ENCODE assay signal across 1 cellular context in genomic region chr4:102826105-102826889, GRCh38.
A peak's percentile ranks its signal among the peaks of the same experiment; 100 is the strongest.
TF ChIP-seq lines count a peak whose summit lies in the region.

No MANE protein-coding gene starts in this region.

TF ChIP-seq in K562, 482 proteins besides CTCF, POLR2A, EP300 and RAD21 (continued from another document and continues in another):
- TF ChIP-seq, protein P1, sequence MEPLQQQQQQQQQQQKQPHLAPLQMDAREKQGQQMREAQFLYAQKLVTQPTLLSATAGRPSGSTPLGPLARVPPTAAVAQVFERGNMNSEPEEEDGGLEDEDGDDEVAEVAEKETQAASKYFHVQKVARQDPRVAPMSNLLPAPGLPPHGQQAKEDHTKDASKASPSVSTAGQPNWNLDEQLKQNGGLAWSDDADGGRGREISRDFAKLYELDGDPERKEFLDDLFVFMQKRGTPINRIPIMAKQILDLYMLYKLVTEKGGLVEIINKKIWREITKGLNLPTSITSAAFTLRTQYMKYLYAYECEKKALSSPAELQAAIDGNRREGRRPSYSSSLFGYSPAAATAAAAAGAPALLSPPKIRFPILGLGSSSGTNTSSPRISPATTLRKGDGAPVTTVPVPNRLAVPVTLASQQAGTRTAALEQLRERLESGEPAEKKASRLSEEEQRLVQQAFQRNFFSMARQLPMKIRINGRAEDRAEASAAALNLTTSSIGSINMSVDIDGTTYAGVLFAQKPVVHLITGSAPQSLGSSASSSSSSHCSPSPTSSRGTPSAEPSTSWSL (CRISPR knock-in tag; IDR thresholded peaks at IDR 0.05; ENCODE audit: borderline replicate concordance), result no peak
- TF ChIP-seq ZNF3 (CRISPR knock-in tag; IDR thresholded peaks at IDR 0.05), result no peak
- TF ChIP-seq, protein P2, sequence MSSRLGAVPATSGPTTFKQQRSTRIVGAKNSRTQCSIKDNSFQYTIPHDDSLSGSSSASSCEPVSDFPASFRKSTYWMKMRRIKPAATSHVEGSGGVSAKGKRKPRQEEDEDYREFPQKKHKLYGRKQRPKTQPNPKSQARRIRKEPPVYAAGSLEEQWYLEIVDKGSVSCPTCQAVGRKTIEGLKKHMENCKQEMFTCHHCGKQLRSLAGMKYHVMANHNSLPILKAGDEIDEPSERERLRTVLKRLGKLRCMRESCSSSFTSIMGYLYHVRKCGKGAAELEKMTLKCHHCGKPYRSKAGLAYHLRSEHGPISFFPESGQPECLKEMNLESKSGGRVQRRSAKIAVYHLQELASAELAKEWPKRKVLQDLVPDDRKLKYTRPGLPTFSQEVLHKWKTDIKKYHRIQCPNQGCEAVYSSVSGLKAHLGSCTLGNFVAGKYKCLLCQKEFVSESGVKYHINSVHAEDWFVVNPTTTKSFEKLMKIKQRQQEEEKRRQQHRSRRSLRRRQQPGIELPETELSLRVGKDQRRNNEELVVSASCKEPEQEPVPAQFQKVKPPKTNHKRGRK (tag; IDR thresholded peaks at IDR 0.05), result peak; percentile 64; the same call in 1 of the 2 replicates
- no peak for TF ChIP-seq SREBF1 (IDR thresholded peaks at IDR 0.05; ENCODE audit: borderline replicate concordance, low read depth, low read length)
- no peak for TF ChIP-seq ELF1 (tag; IDR thresholded peaks at IDR 0.05)
- TF ChIP-seq RBM39 (optimal IDR thresholded peaks at IDR 0.05; ENCODE audit: low read depth, low read length), result no peak
- TF ChIP-seq NR4A1 (CRISPR knock-in tag; IDR thresholded peaks at IDR 0.05), result no peak
- TF ChIP-seq NR4A1 (tag; IDR thresholded peaks at IDR 0.05), result no peak
- TF ChIP-seq ZNF431 (CRISPR knock-in tag; IDR thresholded peaks at IDR 0.05), result no peak
- TF ChIP-seq YBX1 (IDR thresholded peaks at IDR 0.05), result no peak
- TF ChIP-seq SAFB2 (IDR thresholded peaks at IDR 0.05; ENCODE audit: borderline replicate concordance, low read depth, low read length, severe bottlenecking), result no peak
- TF ChIP-seq DACH1 (IDR thresholded peaks at IDR 0.05; ENCODE audit: partially characterized antibody), result no peak
- TF ChIP-seq CREB5 (CRISPR knock-in tag; IDR thresholded peaks at IDR 0.05), result no peak
- TF ChIP-seq SIN3A (IDR thresholded peaks at IDR 0.05; ENCODE audit: borderline replicate concordance in 2 of 2, control insufficient read depth in 1 of 2, low read depth in 2 of 2, low read length in 2 of 2), result peak in 1 of 2 experiments; percentile 16; a peak in 1 of 4 replicates
- 0 out of 2 replicates have a peak, but pooled peaks have one; percentile 23 for TF ChIP-seq RREB1 (CRISPR knock-in tag; IDR thresholded peaks at IDR 0.05)
- TF ChIP-seq, protein P3, sequence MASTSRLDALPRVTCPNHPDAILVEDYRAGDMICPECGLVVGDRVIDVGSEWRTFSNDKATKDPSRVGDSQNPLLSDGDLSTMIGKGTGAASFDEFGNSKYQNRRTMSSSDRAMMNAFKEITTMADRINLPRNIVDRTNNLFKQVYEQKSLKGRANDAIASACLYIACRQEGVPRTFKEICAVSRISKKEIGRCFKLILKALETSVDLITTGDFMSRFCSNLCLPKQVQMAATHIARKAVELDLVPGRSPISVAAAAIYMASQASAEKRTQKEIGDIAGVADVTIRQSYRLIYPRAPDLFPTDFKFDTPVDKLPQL (IDR thresholded peaks at IDR 0.05; ENCODE audit: extremely low read depth, insufficient read length), result no peak
- TF ChIP-seq SOX6 (IDR thresholded peaks at IDR 0.05), result no peak
- TF ChIP-seq, protein P4, sequence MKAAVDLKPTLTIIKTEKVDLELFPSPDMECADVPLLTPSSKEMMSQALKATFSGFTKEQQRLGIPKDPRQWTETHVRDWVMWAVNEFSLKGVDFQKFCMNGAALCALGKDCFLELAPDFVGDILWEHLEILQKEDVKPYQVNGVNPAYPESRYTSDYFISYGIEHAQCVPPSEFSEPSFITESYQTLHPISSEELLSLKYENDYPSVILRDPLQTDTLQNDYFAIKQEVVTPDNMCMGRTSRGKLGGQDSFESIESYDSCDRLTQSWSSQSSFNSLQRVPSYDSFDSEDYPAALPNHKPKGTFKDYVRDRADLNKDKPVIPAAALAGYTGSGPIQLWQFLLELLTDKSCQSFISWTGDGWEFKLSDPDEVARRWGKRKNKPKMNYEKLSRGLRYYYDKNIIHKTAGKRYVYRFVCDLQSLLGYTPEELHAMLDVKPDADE (conservative IDR thresholded peaks at IDR 0.05; ENCODE audit: control insufficient read depth, low read depth, low read length), result no peak
- TF ChIP-seq ZNF766 (CRISPR knock-in tag; conservative IDR thresholded peaks at IDR 0.05), result no peak
- no peak; the same call in 1 of the 2 replicates for TF ChIP-seq ZNF584 (CRISPR knock-in tag; IDR thresholded peaks at IDR 0.05; ENCODE audit: low read depth)
- TF ChIP-seq ZKSCAN3 (CRISPR knock-in tag; IDR thresholded peaks at IDR 0.05), result no peak
- no peak for TF ChIP-seq HMG20A (CRISPR knock-in tag; conservative IDR thresholded peaks at IDR 0.05)
- 0 out of 2 replicates have a peak, but pooled peaks have one; percentile 28 for TF ChIP-seq ZNF224 (CRISPR knock-in tag; IDR thresholded peaks at IDR 0.05)
- TF ChIP-seq, protein P5, sequence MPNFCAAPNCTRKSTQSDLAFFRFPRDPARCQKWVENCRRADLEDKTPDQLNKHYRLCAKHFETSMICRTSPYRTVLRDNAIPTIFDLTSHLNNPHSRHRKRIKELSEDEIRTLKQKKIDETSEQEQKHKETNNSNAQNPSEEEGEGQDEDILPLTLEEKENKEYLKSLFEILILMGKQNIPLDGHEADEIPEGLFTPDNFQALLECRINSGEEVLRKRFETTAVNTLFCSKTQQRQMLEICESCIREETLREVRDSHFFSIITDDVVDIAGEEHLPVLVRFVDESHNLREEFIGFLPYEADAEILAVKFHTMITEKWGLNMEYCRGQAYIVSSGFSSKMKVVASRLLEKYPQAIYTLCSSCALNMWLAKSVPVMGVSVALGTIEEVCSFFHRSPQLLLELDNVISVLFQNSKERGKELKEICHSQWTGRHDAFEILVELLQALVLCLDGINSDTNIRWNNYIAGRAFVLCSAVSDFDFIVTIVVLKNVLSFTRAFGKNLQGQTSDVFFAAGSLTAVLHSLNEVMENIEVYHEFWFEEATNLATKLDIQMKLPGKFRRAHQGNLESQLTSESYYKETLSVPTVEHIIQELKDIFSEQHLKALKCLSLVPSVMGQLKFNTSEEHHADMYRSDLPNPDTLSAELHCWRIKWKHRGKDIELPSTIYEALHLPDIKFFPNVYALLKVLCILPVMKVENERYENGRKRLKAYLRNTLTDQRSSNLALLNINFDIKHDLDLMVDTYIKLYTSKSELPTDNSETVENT (CRISPR knock-in tag; IDR thresholded peaks at IDR 0.05), result 0 out of 2 replicates have a peak, but pooled peaks have one; percentile 11
- TF ChIP-seq ZFP91 (CRISPR knock-in tag; IDR thresholded peaks at IDR 0.05), result no peak
- TF ChIP-seq SRSF9 (IDR thresholded peaks at IDR 0.05; ENCODE audit: borderline replicate concordance, low read depth, low read length), result no peak
- no peak for TF ChIP-seq ZNF134 (CRISPR knock-in tag; conservative IDR thresholded peaks at IDR 0.05)
- TF ChIP-seq RNF2 (IDR thresholded peaks at IDR 0.05), result no peak
- no peak for TF ChIP-seq FIP1L1 (IDR thresholded peaks at IDR 0.05; ENCODE audit: low read depth, low read length, poor library complexity, severe bottlenecking)
- TF ChIP-seq SLC30A9 (CRISPR knock-in tag; IDR thresholded peaks at IDR 0.05), result no peak
- TF ChIP-seq FOSL1 (tag; conservative IDR thresholded peaks at IDR 0.05), result no peak
- TF ChIP-seq CHD1 (IDR thresholded peaks at IDR 0.05; ENCODE audit: low read length), result peak; percentile 22
- no peak for TF ChIP-seq NELFE (IDR thresholded peaks at IDR 0.05; ENCODE audit: insufficient read depth, insufficient read length)
- TF ChIP-seq, protein P6, sequence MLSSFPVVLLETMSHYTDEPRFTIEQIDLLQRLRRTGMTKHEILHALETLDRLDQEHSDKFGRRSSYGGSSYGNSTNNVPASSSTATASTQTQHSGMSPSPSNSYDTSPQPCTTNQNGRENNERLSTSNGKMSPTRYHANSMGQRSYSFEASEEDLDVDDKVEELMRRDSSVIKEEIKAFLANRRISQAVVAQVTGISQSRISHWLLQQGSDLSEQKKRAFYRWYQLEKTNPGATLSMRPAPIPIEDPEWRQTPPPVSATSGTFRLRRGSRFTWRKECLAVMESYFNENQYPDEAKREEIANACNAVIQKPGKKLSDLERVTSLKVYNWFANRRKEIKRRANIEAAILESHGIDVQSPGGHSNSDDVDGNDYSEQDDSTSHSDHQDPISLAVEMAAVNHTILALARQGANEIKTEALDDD (IDR thresholded peaks at IDR 0.05), result no peak
- no peak for TF ChIP-seq ZSCAN32 (CRISPR knock-in tag; IDR thresholded peaks at IDR 0.05)
- 0 out of 2 replicates have a peak, but pooled peaks have one; percentile 50 for TF ChIP-seq SRSF3 (IDR thresholded peaks at IDR 0.05; ENCODE audit: insufficient read depth, low read length)
- no peak for TF ChIP-seq POU5F1 (IDR thresholded peaks at IDR 0.05; ENCODE audit: borderline replicate concordance, low read depth, low read length, partially characterized antibody)
- TF ChIP-seq EGR1 (conservative IDR thresholded peaks at IDR 0.05), result peak; percentile 66
- no peak for TF ChIP-seq CBX2 (IDR thresholded peaks at IDR 0.05; ENCODE audit: insufficient read depth, low read length, poor library complexity, severe bottlenecking)
- TF ChIP-seq, protein P7, sequence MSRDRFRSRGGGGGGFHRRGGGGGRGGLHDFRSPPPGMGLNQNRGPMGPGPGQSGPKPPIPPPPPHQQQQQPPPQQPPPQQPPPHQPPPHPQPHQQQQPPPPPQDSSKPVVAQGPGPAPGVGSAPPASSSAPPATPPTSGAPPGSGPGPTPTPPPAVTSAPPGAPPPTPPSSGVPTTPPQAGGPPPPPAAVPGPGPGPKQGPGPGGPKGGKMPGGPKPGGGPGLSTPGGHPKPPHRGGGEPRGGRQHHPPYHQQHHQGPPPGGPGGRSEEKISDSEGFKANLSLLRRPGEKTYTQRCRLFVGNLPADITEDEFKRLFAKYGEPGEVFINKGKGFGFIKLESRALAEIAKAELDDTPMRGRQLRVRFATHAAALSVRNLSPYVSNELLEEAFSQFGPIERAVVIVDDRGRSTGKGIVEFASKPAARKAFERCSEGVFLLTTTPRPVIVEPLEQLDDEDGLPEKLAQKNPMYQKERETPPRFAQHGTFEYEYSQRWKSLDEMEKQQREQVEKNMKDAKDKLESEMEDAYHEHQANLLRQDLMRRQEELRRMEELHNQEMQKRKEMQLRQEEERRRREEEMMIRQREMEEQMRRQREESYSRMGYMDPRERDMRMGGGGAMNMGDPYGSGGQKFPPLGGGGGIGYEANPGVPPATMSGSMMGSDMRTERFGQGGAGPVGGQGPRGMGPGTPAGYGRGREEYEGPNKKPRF (IDR thresholded peaks at IDR 0.05; ENCODE audit: low read depth, low read length), result no peak
- no peak for TF ChIP-seq ZNF175 (CRISPR knock-in tag; IDR thresholded peaks at IDR 0.05; ENCODE audit: low read depth)
